ENCODE assay signal across 23 cellular contexts in genomic region chr17:38653679-38654078, GRCh38. TPM values are rescaled to one million over a fixed set of nuclear protein-coding genes. Genes with fewer than 3 reads are reported as not detected.
"Had no signal": no experiment of that assay in that cellular context is flagged by ENCODE, and none has a peak within 500 bp of the region (broad histone marks: within the 10 kb centered on the region; RNA-seq: fewer than 3 reads in every experiment).

No MANE protein-coding gene starts in this region.

- H3K27ac Mint-ChIP-seq: activated CD4-positive, alpha-beta T cell treated with anti-CD3 and anti-CD28 coated beads, Interleukin-2, amount 10 ng/mL, durations not matched to agents 7 days and 5 days; activated CD8-positive, alpha-beta memory T cell treated with anti-CD3 and anti-CD28 coated beads, Interleukin-2, amount 10 ng/mL, durations not matched to agents 7 days and 5 days; activated CD8-positive, alpha-beta T cell treated with anti-CD3 and anti-CD28 coated beads for 36 hours; activated naive CD4-positive, alpha-beta T cell treated with anti-CD3 and anti-CD28 coated beads, Interleukin-2, amount 50 U/mL, for 72 hours; T-cell; T-helper 2 cell treated with Interferon-gamma antibody and Interleukin-4, amounts not matched to agents 5 μg/mL and 100 μg/mL, for 36 hours had no signal

- H3K4me3 ChIP-seq: breast epithelium, esophagus squamous epithelium, gastrocnemius medialis, ovary, prostate gland, right atrium auricular region, suprapubic skin, tibial nerve had no signal

- H3K36me3 Mint-ChIP-seq: activated CD8-positive, alpha-beta memory T cell treated with anti-CD3 and anti-CD28 coated beads, Interleukin-2, amount 10 ng/mL, durations not matched to agents 7 days and 5 days; activated naive CD4-positive, alpha-beta T cell treated with anti-CD3 and anti-CD28 coated beads, Interleukin-2, amount 50 U/mL, for 72 hours; T-cell had no signal

- H3K36me3 ChIP-seq: breast epithelium, esophagus squamous epithelium, gastrocnemius medialis, ovary, prostate gland, right atrium auricular region, suprapubic skin, tibial nerve, WERI-Rb-1 had no signal

- H3K4me1 ChIP-seq: breast epithelium, esophagus squamous epithelium, gastrocnemius medialis, prostate gland had no signal

- H3K9me3 Mint-ChIP-seq: activated CD4-positive, alpha-beta T cell treated with anti-CD3 and anti-CD28 coated beads, Interleukin-2, amount 10 ng/mL, durations not matched to agents 7 days and 5 days; activated CD8-positive, alpha-beta T cell treated with anti-CD3 and anti-CD28 coated beads for 36 hours; activated naive CD4-positive, alpha-beta T cell treated with anti-CD3 and anti-CD28 coated beads, Interleukin-2, amount 50 U/mL, for 72 hours; central memory CD8-positive, alpha-beta T cell; stimulated activated naive CD8-positive, alpha-beta T cell treated with anti-CD3 and anti-CD28 coated beads, Interleukin-15, Interleukin-2, amounts not matched to agents 100 ng/mL and 50 ng/mL, for 24 hours; T-cell; T-helper 2 cell treated with Interferon-gamma antibody and Interleukin-4, amounts not matched to agents 5 μg/mL and 100 μg/mL, for 36 hours had no signal

- H3K27me3 ChIP-seq: breast epithelium, ovary, right atrium auricular region had no signal

- H3K27ac ChIP-seq: breast epithelium, esophagus squamous epithelium, gastrocnemius medialis, ovary, prostate gland, right atrium auricular region, suprapubic skin, tibial nerve, WERI-Rb-1 had no signal

- ATAC-seq: activated CD8-positive, alpha-beta memory T cell treated with anti-CD3 and anti-CD28 coated beads, Interleukin-2, amount 10 ng/mL, durations not matched to agents 7 days and 5 days; activated naive CD4-positive, alpha-beta T cell treated with anti-CD3 and anti-CD28 coated beads, Interleukin-2, amount 50 U/mL, for 72 hours; gastrocnemius medialis; left ventricle myocardium superior had no signal

- DNase-seq: activated CD4-positive, alpha-beta T cell treated with anti-CD3 and anti-CD28 coated beads, Interleukin-2, amount 10 ng/mL, durations not matched to agents 7 days and 5 days; activated CD8-positive, alpha-beta memory T cell treated with anti-CD3 and anti-CD28 coated beads, Interleukin-2, amount 10 ng/mL, durations not matched to agents 7 days and 5 days; activated T-cell treated with anti-CD3 and anti-CD28 coated beads for 4 hours; effector memory CD4-positive, alpha-beta T cell; esophagus squamous epithelium; gastrocnemius medialis; hypothalamus; left ventricle myocardium superior; stimulated activated CD4-positive, alpha-beta T cell treated with anti-CD3 and anti-CD28 coated beads, Interleukin-4, amount 100 ng/mL, for 24 hours; T-cell; WERI-Rb-1 had no signal

- H3K4me3 Mint-ChIP-seq: activated CD4-positive, alpha-beta T cell treated with anti-CD3 and anti-CD28 coated beads, Interleukin-2, amount 10 ng/mL, durations not matched to agents 7 days and 5 days; activated CD8-positive, alpha-beta memory T cell treated with anti-CD3 and anti-CD28 coated beads, Interleukin-2, amount 10 ng/mL, durations not matched to agents 7 days and 5 days; central memory CD8-positive, alpha-beta T cell; T-cell; T-helper 2 cell treated with Interferon-gamma antibody and Interleukin-4, amounts not matched to agents 5 μg/mL and 100 μg/mL, for 36 hours had no signal

- H3K9me3 ChIP-seq: breast epithelium, esophagus squamous epithelium, gastrocnemius medialis, ovary, prostate gland, right atrium auricular region, suprapubic skin, tibial nerve had no signal

RNA-seq across cellular contexts. Expression of gene SRCIN1, which starts 47.9 kb away (rescaled TPM):
- total RNA-seq: mononuclear cell had no signal
